ENCODE assay signal across 8 cellular contexts in genomic region chr3:44339181-44339741, GRCh38. TPM values are rescaled to one million over a fixed set of nuclear protein-coding genes. Genes with fewer than 3 reads are reported as not detected.
DNase-seq lines count a peak whose midpoint lies in the region; ATAC-seq and TF ChIP-seq lines count a peak whose summit lies in the region.

No MANE protein-coding gene starts in this region.

- POLR2A ChIA-PET in MCF 10A (lab: Yijun Ruan, JAX): interaction anchor here (0.6 to 4.4 kb wide), 17 partner anchors 10 to 1082 kb away, joined by 3 to 39 read pairs (median 4); partner anchors contain the start of gene ZNF445

- H3K79me1 ChIP-seq in mesenchymal stem cell (replicated peaks; ENCODE audit: low read length, poor library complexity, severe bottlenecking): peaks cover 10% of the 10 kb centered on the region

- ATAC-seq in heart right ventricle (no peak), Right ventricle myocardium superior (ENCODE audit: poor library complexity) (no peak)

- peak overlapping the region; percentile 24 for H3K4me2 ChIP-seq in mesenchymal stem cell (ENCODE audit: low read length, poor library complexity, severe bottlenecking)

- no peak overlapping the region for H3K14ac ChIP-seq in mesenchymal stem cell (ENCODE audit: low read length in 2 of 2)

- H3K23ac ChIP-seq in mesenchymal stem cell (ENCODE audit: low read length in 2 of 2): no peak overlapping the region

- TF ChIP-seq CTCF in heart right ventricle (IDR thresholded peaks at IDR 0.05) (no peak), MCF 10A (IDR thresholded peaks at IDR 0.05; ENCODE audit: unreplicated experiment) (no peak), vagina (IDR thresholded peaks at IDR 0.05) (no peak), GM13976 (IDR thresholded peaks at IDR 0.05; ENCODE audit: borderline replicate concordance, control extremely low read depth, extremely low read depth, insufficient read depth, missing control alignments) (no peak)

- H3K9me3 ChIP-seq in heart right ventricle: no peaks in the 10 kb centered on the region
- no peaks in the 10 kb centered on the region for H3K9me3 ChIP-seq in mesenchymal stem cell (ENCODE audit: control insufficient read depth, low read length)
- H3K9me3 ChIP-seq in vagina: no peaks in the 10 kb centered on the region

- H2BK12ac ChIP-seq in mesenchymal stem cell (ENCODE audit: low read length in 2 of 2): no peak overlapping the region

- H4K91ac ChIP-seq in mesenchymal stem cell (ENCODE audit: low read length): no peak overlapping the region

- in situ Hi-C loops in GM13976 (cut with MboI; ENCODE audit: low sequenced_read_pairs, unreplicated experiment): no loop called here

- H3K4me3 Mint-ChIP-seq in MCF 10A (ENCODE audit: unreplicated experiment): peak overlapping the region; percentile 90

- BruUV-seq in MCF 10A (replicated peaks; lab: Mats Ljungman, UMichigan): no TSS peak

- H3K4me3 ChIP-seq in heart right ventricle: peak overlapping the region; percentile 49 to 84 (median 70)
- peak overlapping the region in 1 of 2 experiments; percentile 88 for H3K4me3 ChIP-seq in mesenchymal stem cell (ENCODE audit: insufficient read depth in 1 of 2, low read depth in 1 of 2, low read length in 2 of 2)
- peak overlapping the region; percentile 68 to 78 for H3K4me3 ChIP-seq in vagina

- H2AK5ac ChIP-seq in mesenchymal stem cell (ENCODE audit: low read length, severe bottlenecking): no peak overlapping the region

- H3K4ac ChIP-seq in mesenchymal stem cell (ENCODE audit: low read depth in 1 of 2, low read length in 2 of 2): no peak overlapping the region

- CTCF ChIA-PET in MCF 10A (lab: Yijun Ruan, JAX): interaction anchor here (1.2 to 1.7 kb wide), 2 partner anchors 15 kb away, joined by 3 to 5 read pairs; no protein-coding TSS in a partner anchor

- DNase-seq in heart right ventricle (no peak), Right ventricle myocardium superior (no peak), MCF 10A (ENCODE audit: unreplicated experiment) (no peak), mesenchymal stem cell (no peak), vagina (ENCODE audit: extremely low spot score in 2 of 2) (no peak), HK-2 (ENCODE audit: unreplicated experiment) (no peak), GM13976 (ENCODE audit: low spot score) (no peak), NCI-H2227 treated with DMSO at 0.1 percent for 48 hours (lab: John Stamatoyannopoulos, UW) (no peak)

- no peak overlapping the region for H2BK5ac ChIP-seq in mesenchymal stem cell (ENCODE audit: low read depth, low read length, poor library complexity, severe bottlenecking)

- peaks cover 11% of the 10 kb centered on the region for H3K36me3 Mint-ChIP-seq in MCF 10A (ENCODE audit: insufficient read depth, unreplicated experiment)

- no peak overlapping the region for H2AFZ ChIP-seq in mesenchymal stem cell (ENCODE audit: low read depth, low read length)

- no peaks in the 10 kb centered on the region for H3K9me3 Mint-ChIP-seq in MCF 10A (ENCODE audit: unreplicated experiment)

- no peak overlapping the region for H2BK15ac ChIP-seq in mesenchymal stem cell (ENCODE audit: low read depth, poor library complexity, severe bottlenecking)

- peaks cover 29% of the 10 kb centered on the region for H3K4me1 Mint-ChIP-seq in MCF 10A (ENCODE audit: insufficient read depth, unreplicated experiment)

- H3K27me3 ChIP-seq in heart right ventricle: no peaks in the 10 kb centered on the region
- H3K27me3 ChIP-seq in mesenchymal stem cell (ENCODE audit: control insufficient read depth in 1 of 2, insufficient read depth in 1 of 2, low read length in 2 of 2): peaks cover 0 to 5% of the 10 kb centered on the region in 2 experiments
- H3K27me3 ChIP-seq in vagina: no peaks in the 10 kb centered on the region

- no peak overlapping the region for H2BK120ac ChIP-seq in mesenchymal stem cell (ENCODE audit: low read depth, low read length)

- intact Hi-C loops in heart right ventricle (cut with DNase I): loop anchor here in 5 of 10 donors (2.0 to 10.0 kb wide), 4 partner anchors 98 to 176 kb away; no protein-coding TSS in a partner anchor
- intact Hi-C loops in Right ventricle myocardium superior (cut with DNase I): no loop called here
- intact Hi-C loops in MCF 10A (cut with micrococcal nuclease): loop anchor here (2.0 kb wide), 1 partner anchor 138 kb away; the partner anchor contains the start of gene ZNF445
- intact Hi-C loops in vagina (cut with DNase I): no loop called here

- H3K27ac Mint-ChIP-seq in MCF 10A (ENCODE audit: low read depth, unreplicated experiment): peak overlapping the region; percentile 95

- H3K27ac ChIP-seq in heart right ventricle: peak overlapping the region; percentile 93 to 98 (median 96)
- H3K27ac ChIP-seq in mesenchymal stem cell (ENCODE audit: low read length, poor library complexity, severe bottlenecking): peak overlapping the region; percentile 5
- H3K27ac ChIP-seq in vagina: peak overlapping the region; percentile 92

- H4K8ac ChIP-seq in mesenchymal stem cell (ENCODE audit: low read length): no peak overlapping the region

- peak overlapping the region; percentile 92 for H3K9ac ChIP-seq in mesenchymal stem cell (ENCODE audit: low read length)

- no peaks in the 10 kb centered on the region for H3K36me3 ChIP-seq in heart right ventricle
- no peaks in the 10 kb centered on the region for H3K36me3 ChIP-seq in mesenchymal stem cell (ENCODE audit: control insufficient read depth in 1 of 2, insufficient read depth in 2 of 2, low read depth in 1 of 2, low read length in 2 of 2)
- no peaks in the 10 kb centered on the region for H3K36me3 ChIP-seq in vagina

- no peak for TF ChIP-seq POLR2A in vagina (IDR thresholded peaks at IDR 0.05)

- no peaks in the 10 kb centered on the region for H3K27me3 Mint-ChIP-seq in MCF 10A (ENCODE audit: insufficient read depth, unreplicated experiment)

- WGBS in heart right ventricle, 2 donors: 9 to 12% methylated on average over 7 of the region's 7 CpGs
- 30% methylated on average over 4 of the region's 7 CpGs for WGBS in mesenchymal stem cell

- H3K4me1 ChIP-seq in heart right ventricle: peaks cover 0 to 44% (median 34%) of the 10 kb centered on the region in 9 donors
- H3K4me1 ChIP-seq in mesenchymal stem cell (ENCODE audit: control insufficient read depth, insufficient read depth, low read depth, low read length): peaks cover 2% of the 10 kb centered on the region
- H3K4me1 ChIP-seq in vagina: peaks cover 20% of the 10 kb centered on the region

- no peak overlapping the region for H3K18ac ChIP-seq in mesenchymal stem cell (ENCODE audit: low read depth in 1 of 2, low read length in 2 of 2)

RNA-seq across cellular contexts. Expression of gene TCAIM, which starts 0.7 kb away (rescaled TPM):
- total RNA-seq in heart right ventricle (10 to 100 TPM; 22.8 to 43.9 (median 35.3) TPM), Right ventricle myocardium superior (30.2 TPM), MCF 10A (2022) (20.4 and 26.6 TPM in 2 replicates), vagina (17.9 TPM)
- 10 to 100 TPM; 13.5 to 15.2 TPM for polyA plus RNA-seq in heart right ventricle
- polyA plus RNA-seq in mesenchymal stem cell (2013, experiment 1 of 2): 30.2 TPM
- polyA plus RNA-seq in mesenchymal stem cell (2013, experiment 2 of 2): 32.9 TPM

Comparison
In these comparisons a context has a peak if more than half of its experiments do, and no peak if none do; other contexts are left out.
1. H3K27ac ChIP-seq: peak in every context shown above with its lines; median percentile 96 in heart right ventricle; 92 in vagina; 5 in mesenchymal stem cell.